ENCODE assay signal across 24 cellular contexts in the genomic region with DNA sequence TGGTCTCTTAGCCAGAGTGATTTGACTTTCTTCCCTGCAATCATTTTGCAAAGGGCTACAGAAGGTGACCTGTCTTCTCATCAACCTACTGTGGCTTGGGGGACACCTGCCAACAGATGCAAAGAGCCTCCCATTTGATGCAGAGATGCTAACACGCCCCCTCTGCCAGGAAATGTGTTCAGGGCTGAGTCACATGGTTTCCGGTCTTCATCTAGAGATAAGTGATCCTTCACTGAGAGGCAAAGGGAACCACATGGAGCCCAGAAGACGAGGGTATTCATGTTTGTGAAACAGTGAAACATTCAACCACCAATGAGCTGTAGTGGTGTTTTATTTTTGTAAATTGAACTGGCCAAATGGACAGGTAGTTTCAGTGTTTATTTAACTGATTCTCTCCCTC.
"Had no signal": no experiment of that assay in that cellular context is flagged by ENCODE, and none has a peak within 500 bp of the region (broad histone marks: within the 10 kb centered on the region; RNA-seq: fewer than 3 reads in every experiment).

No MANE protein-coding gene starts in this region.

- H3K36me3 ChIP-seq: adrenal gland, Peyer's patch had no signal

- H3K4me3 ChIP-seq: adrenal gland, Peyer's patch had no signal

- H3K9me3 ChIP-seq: adrenal gland, Peyer's patch had no signal

- H3K27ac ChIP-seq: adrenal gland, Peyer's patch had no signal

- H3K27me3 ChIP-seq: adrenal gland, Peyer's patch had no signal

- DNase-seq: activated CD4-positive, alpha-beta T cell treated with anti-CD3 and anti-CD28 coated beads for 48 hours; activated CD4-positive, alpha-beta T cell treated with anti-CD3 and anti-CD28 coated beads, Interleukin-2, amount 50 U/mL, for 4 hours; activated CD4-positive, CD25-positive, alpha-beta regulatory T cell treated with anti-CD3 and anti-CD28 coated beads, Interleukin-2, amount 50 U/mL, for 72 hours; activated CD8-positive, alpha-beta memory T cell treated with anti-CD3 and anti-CD28 coated beads, Interleukin-2, amount 50 U/mL, for 48 hours; activated CD8-positive, alpha-beta T cell treated with anti-CD3 and anti-CD28 coated beads, Interleukin-2, amount 10 ng/mL, durations not matched to agents 7 days and 5 days; activated naive CD4-positive, alpha-beta T cell treated with anti-CD3 and anti-CD28 coated beads, Interleukin-2, amount 50 U/mL, for 16 hours; activated naive CD8-positive, alpha-beta T cell treated with anti-CD3 and anti-CD28 coated beads, Interleukin-2, amount 10 ng/mL, durations not matched to agents 7 days and 5 days; activated T-cell treated with anti-CD3 and anti-CD28 coated beads, Interleukin-2, amount 50 U/mL, for 1 hour; adrenal gland; anterior cingulate cortex; cerebellar nuclear complex; Kasumi-1; NCI-H1417; NCI-H2029; NCI-H2107; NCI-H446 treated with DMSO at 0.1 percent for 48 hours; NCI-H524 treated with DMSO at 0.1 percent for 48 hours; NCI-H774; NK-92 treated with Interleukin-12 subunit alpha and Interleukin-12 subunit beta, amount 100 ng/mL, for 24 hours; Peyer's patch; SHP77; T-helper 17 cell; T-helper 9 cell had no signal

- ATAC-seq: activated CD8-positive, alpha-beta T cell treated with anti-CD3 and anti-CD28 coated beads, Interleukin-2, amount 10 ng/mL, durations not matched to agents 7 days and 5 days; T-helper 17 cell; WTC11 had no signal

- H3K4me1 ChIP-seq: Peyer's patch had no signal
